ENCODE assay signal across 17 cellular contexts in the genomic region with DNA sequence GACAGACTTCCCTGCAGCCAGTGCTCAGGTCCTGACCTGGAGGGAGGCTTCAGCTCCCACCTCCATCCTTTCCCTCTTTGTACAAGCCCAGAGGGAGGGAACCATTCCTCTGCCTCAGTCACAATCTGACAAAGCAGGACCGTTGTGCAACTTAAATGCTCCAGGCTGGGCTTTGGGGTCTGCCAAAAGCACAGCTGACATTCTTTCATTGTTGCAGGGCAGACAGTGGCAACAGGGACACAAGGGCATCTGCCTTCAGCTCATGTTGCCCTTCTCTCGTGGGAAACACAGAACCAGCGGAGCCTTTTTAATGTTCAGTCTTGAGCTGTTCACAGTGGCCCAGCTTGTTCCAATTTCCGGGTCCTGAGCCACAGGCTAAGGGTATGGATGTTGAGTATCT.
"Had no signal": no experiment of that assay in that cellular context is flagged by ENCODE, and none has a peak within 500 bp of the region (broad histone marks: within the 10 kb centered on the region; RNA-seq: fewer than 3 reads in every experiment).

No MANE protein-coding gene starts in this region.

- H3K36me3 ChIP-seq: esophagus muscularis mucosa, gastroesophageal sphincter, left ventricle myocardium inferior, lower lobe of right lung, pancreas, vagina had no signal

- DNase-seq: effector memory CD8-positive, alpha-beta T cell; kidney; left cardiac atrium; left ventricle myocardium inferior; lower lobe of right lung; naive thymus-derived CD8-positive, alpha-beta T cell; nucleus accumbens; pancreas; right cardiac atrium; stimulated activated CD4-positive, alpha-beta T cell treated with anti-CD3 and anti-CD28 coated beads, Interleukin-4, amount 100 ng/mL, for 1 hour had no signal

- H3K4me3 ChIP-seq: esophagus muscularis mucosa, gastroesophageal sphincter, hepatocyte, left ventricle myocardium inferior, lower lobe of right lung, pancreas, vagina had no signal

- H3K9me3 ChIP-seq: esophagus muscularis mucosa, gastroesophageal sphincter, left ventricle myocardium inferior, lower lobe of right lung, pancreas, vagina had no signal

- H3K4me2 ChIP-seq: hepatocyte had no signal

- H3K27ac ChIP-seq: epithelial cell of prostate, esophagus muscularis mucosa, gastroesophageal sphincter, hepatocyte, left ventricle myocardium inferior, lower lobe of right lung, pancreas, vagina had no signal

- FAIRE-seq: colon, kidney, pancreas had no signal

- ATAC-seq: effector memory CD8-positive, alpha-beta T cell; gastroesophageal sphincter; left cardiac atrium; naive thymus-derived CD8-positive, alpha-beta T cell; pancreas; right cardiac atrium; stimulated activated memory B cell treated with anti-CD40 and anti-IgM and Interleukin-4, amounts not matched to agents 10 μg/mL and 1 μg/mL and 100 μg/mL, for 72 hours had no signal

- H3K4me1 ChIP-seq: esophagus muscularis mucosa, gastroesophageal sphincter, left ventricle myocardium inferior, lower lobe of right lung, pancreas, vagina had no signal

- H2AFZ ChIP-seq: hepatocyte had no signal

- H3K27me3 ChIP-seq: esophagus muscularis mucosa, gastroesophageal sphincter, hepatocyte, pancreas, vagina had no signal

- H3K79me2 ChIP-seq: hepatocyte had no signal
